ENCODE assay signal across 21 cellular contexts in genomic region chr19:54704928-54705327, GRCh38. TPM values are rescaled to one million over a fixed set of nuclear protein-coding genes. Genes with fewer than 3 reads are reported as not detected.
"Had no signal": no experiment of that assay in that cellular context is flagged by ENCODE, and none has a peak within 500 bp of the region (broad histone marks: within the 10 kb centered on the region; RNA-seq: fewer than 3 reads in every experiment).

No MANE protein-coding gene starts in this region.

- H3K4me3 Mint-ChIP-seq: IgD-negative memory B cell had no signal

- H3K27ac Mint-ChIP-seq: IgD-negative memory B cell had no signal

- ATAC-seq: K562 had no signal

- H3K36me3 Mint-ChIP-seq: IgD-negative memory B cell had no signal

- DNase-seq: Kasumi-1, MM.1S, NCI-H1092 treated with DMSO at 0.1 percent for 48 hours, NCI-H1436, NCI-H187, NCI-H2029, NCI-H2081 treated with DMSO at 0.1 percent for 48 hours, NCI-H2171, NCI-H226, NCI-H446, NCI-H510A, NCI-H524 treated with DMSO at 0.1 percent for 48 hours, NCI-H69, NCI-H774, Right ventricle myocardium superior, RPMI8226, SIG-M5 had no signal

RNA-seq across cellular contexts. Expression of gene KIR3DL3, which starts 19.3 kb away (rescaled TPM):
- total RNA-seq: K562, M059J, Right ventricle myocardium superior, SJSA1 had no signal

RNA-seq across cellular contexts. Expression of gene KIR2DL3, which starts 33.4 kb away (rescaled TPM):
- total RNA-seq: K562, M059J, Right ventricle myocardium superior, SJSA1 had no signal

RNA-seq across cellular contexts. Expression of gene LILRB4, which starts 42.1 kb away (rescaled TPM):
- total RNA-seq: K562, M059J, SJSA1 had no signal
